Comparison of ENCODE assay signal across 8 cellular contexts in genomic region chr18:9021458-9021857, GRCh38.
"Had no signal": no experiment of that assay in that cellular context is flagged by ENCODE, and none has a peak within 500 bp of the region (broad histone marks: within the 10 kb centered on the region; RNA-seq: fewer than 3 reads in every experiment).

No MANE protein-coding gene starts in this region.

- ATAC-seq: GM12878 had no signal

- FAIRE-seq: G401.6, GM12878, GM12891, GM12892, GM18507, GM19239 had no signal

- H3K4me3 ChIP-seq: GM12878 had no signal

- DNase-seq: GDM1, GF-D8 had no signal
